ENCODE assay signal across 11 cellular contexts in genomic region chr16:70681382-70682238, GRCh38. TPM values are rescaled to one million over a fixed set of nuclear protein-coding genes. Genes with fewer than 3 reads are reported as not detected.
DNase-seq lines count a peak whose midpoint lies in the region; ATAC-seq, FAIRE-seq and TF ChIP-seq lines count a peak whose summit lies in the region.
"Had no signal": no experiment of that assay in that cellular context is flagged by ENCODE, and none has a peak within 500 bp of the region (broad histone marks: within the 10 kb centered on the region; RNA-seq: fewer than 3 reads in every experiment).

No MANE protein-coding gene starts in this region.

- 0% methylated on average over 4 of the region's 13 CpGs for WGBS in HepG2 (ENCODE audit: low lambda C conversion rate)
- WGBS in small intestine, 3 donors, result 72 to 84% (median 81%) methylated on average over 13 of the region's 13 CpGs

- H3K27ac ChIP-seq in HEK293 (ENCODE audit: extremely low read depth, low read depth, low read length) (no peak overlapping the region), coronary artery (peak overlapping the region; percentile 86 to 100), HepG2 (ENCODE audit: extremely low read length, insufficient read depth, low read length) (peak overlapping the region; percentile 91), skeletal muscle tissue (ENCODE audit: low read depth, low read length) (peak overlapping the region; percentile 25), small intestine (ENCODE audit: low read depth in 1 of 2, low read length in 1 of 2) (peak overlapping the region in 1 of 2 donors; percentile 36)

- FAIRE-seq in HepG2 (lab: Jason Lieb, UNC) (peak; percentile 96), small intestine (lab: Jason Lieb, UNC) (no peak)

- H3K4me3 Mint-ChIP-seq in activated naive CD4-positive, alpha-beta T cell treated with anti-CD3 and anti-CD28 coated beads for 36 hours, result no peak overlapping the region

- H4K20me1 ChIP-seq in HepG2 (ENCODE audit: insufficient read depth, low read length), result peaks cover 16% of the 10 kb centered on the region; the same call in 1 of the 2 replicates

- H3K4me1 ChIP-seq in HEK293 (ENCODE audit: control insufficient read depth, insufficient read depth, low read length) (peaks cover 9% of the 10 kb centered on the region; the same call in 1 of the 2 replicates), HepG2 (ENCODE audit: insufficient read depth, low read length) (peaks cover 45% of the 10 kb centered on the region), skeletal muscle tissue (ENCODE audit: control insufficient read depth in 3 of 3, insufficient read depth in 3 of 3, low read length in 3 of 3) (peaks cover 45 to 52% (median 50%) of the 10 kb centered on the region in 3 donors), small intestine (ENCODE audit: control insufficient read depth in 2 of 2, insufficient read depth in 1 of 2, low read depth in 1 of 2, low read length in 1 of 2) (peaks cover 0 to 3% of the 10 kb centered on the region in 2 donors)

- in situ Hi-C loops in HepG2 (cut with HindIII; ENCODE audit: extremely low pct_ligation_motif_present, low pct_unique_long_range_greater_than_20kb), result no loop called here

- BruUV-seq in HepG2 (replicated peaks; lab: Mats Ljungman, UMichigan), result no TSS peak

- TF ChIP-seq RAD21 in HepG2 (CRISPR knock-in tag; IDR thresholded peaks at IDR 0.05), result no peak; the same call in none of the 2 replicates

- no peaks in the 10 kb centered on the region for H3K9me3 Mint-ChIP-seq in activated naive CD4-positive, alpha-beta T cell treated with anti-CD3 and anti-CD28 coated beads for 36 hours
- H3K9me3 Mint-ChIP-seq: activated naive CD4-positive, alpha-beta T cell treated with anti-CD3 and anti-CD28 coated beads, Interleukin-2, amount 50 U/mL, for 72 hours had no signal

- no peak overlapping the region for H2AFZ ChIP-seq in HepG2 (ENCODE audit: low read length)

- H3K9ac ChIP-seq in HepG2 (ENCODE audit: insufficient read depth, low read depth, low read length) (peak overlapping the region; percentile 95), skeletal muscle tissue (ENCODE audit: low read depth in 1 of 3, low read length in 3 of 3) (peak overlapping the region in 2 of 3 donors; percentile 45)

- H3K79me2 ChIP-seq in HepG2 (ENCODE audit: insufficient read depth, low read length), result peaks cover 55% of the 10 kb centered on the region

- H3K4me3 ChIP-seq in HEK293 (ENCODE audit: low read depth, low read length), result no peak overlapping the region
- H3K4me3 ChIP-seq in coronary artery, result peak overlapping the region; percentile 37
- peak overlapping the region; percentile 86 to 93 (median 91) for H3K4me3 ChIP-seq in HepG2 (replicated peaks in 1 of 3; ENCODE audit: insufficient read depth in 1 of 3, low read depth in 2 of 3, low read length in 3 of 3)
- H3K4me3 ChIP-seq in skeletal muscle tissue (ENCODE audit: low read length in 3 of 3), result peak overlapping the region in 1 of 3 donors; percentile 2
- no peak overlapping the region for H3K4me3 ChIP-seq in small intestine (ENCODE audit: low read depth in 1 of 2, low read length in 2 of 2)

- CTCF ChIA-PET in HEK293 (lab: Yijun Ruan, JAX), result no interaction called here
- CTCF ChIA-PET in HepG2 (lab: Yijun Ruan, JAX; ENCODE audit: low intra/inter-chr PET ratio, low total read pairs), result interaction anchor here (1.0 to 3.0 kb wide), 3 partner anchors 57 to 89 kb away, joined by 13 to 21 read pairs (median 19); no protein-coding TSS in a partner anchor
- CTCF ChIA-PET in activated naive CD4-positive, alpha-beta T cell treated with anti-CD3 and anti-CD28 coated beads for 36 hours (lab: Charles Lee), result interaction anchor here (0.6 to 9.3 kb wide), 4 partner anchors 9 to 88 kb away, joined by 3 to 70 read pairs (median 4); no protein-coding TSS in a partner anchor

- peak in 1 of 2 experiments; percentile 52; a peak in 2 of 4 replicates for TF ChIP-seq POLR2A in HepG2 (IDR thresholded peaks at IDR 0.05; ENCODE audit: insufficient read depth in 1 of 2, low read depth in 2 of 2, low read length in 2 of 2)

- POLR2A ChIA-PET in HEK293 (lab: Yijun Ruan, JAX) (no interaction called here), HepG2 (lab: Yijun Ruan, JAX) (interaction anchor here (0.6 to 18.7 kb wide), 31 partner anchors 9 to 335 kb away, joined by 3 to 536 read pairs (median 8); partner anchors contain the start of genes COG4 and SF3B3)

- DNase-seq in coronary artery (ENCODE audit: low spot score), result no peak
- peak; percentile 92 for DNase-seq in HepG2 (ENCODE audit: low spot score)
- no peak for DNase-seq in small intestine
- DNase-seq in NCI-H1092 treated with DMSO at 0.1 percent for 48 hours (lab: John Stamatoyannopoulos, UW), result no peak
- DNase-seq in activated naive CD4-positive, alpha-beta T cell treated with anti-CD3 and anti-CD28 coated beads for 36 hours, result no peak
- DNase-seq: NCI-H345; stimulated activated naive CD4-positive, alpha-beta T cell had no signal

- TF ChIP-seq CTCF in HEK293 (tag by site-specific recombination; IDR thresholded peaks at IDR 0.05), result no peak
- TF ChIP-seq CTCF in coronary artery (IDR thresholded peaks at IDR 0.05), result no peak
- TF ChIP-seq CTCF in HepG2 (CRISPR knock-in tag; IDR thresholded peaks at IDR 0.05), result 0 out of 2 replicates have a peak, but pooled peaks have one; percentile 5

- peak overlapping the region; percentile 100 for H3K4me2 ChIP-seq in HepG2 (ENCODE audit: low read depth, low read length)

- H3K27me3 ChIP-seq in HepG2 (ENCODE audit: control insufficient read depth in 1 of 2, insufficient read depth in 2 of 2, low read length in 2 of 2), result no peaks in the 10 kb centered on the region; a peak in 1 of 5 replicates
- H3K27me3 ChIP-seq in skeletal muscle tissue (ENCODE audit: control insufficient read depth in 3 of 3, insufficient read depth in 3 of 3, low read length in 3 of 3), result no peaks in the 10 kb centered on the region
- H3K27me3 ChIP-seq in small intestine (ENCODE audit: control insufficient read depth in 2 of 2, insufficient read depth in 2 of 2, low read length in 2 of 2), result no peaks in the 10 kb centered on the region

- H3K27me3 Mint-ChIP-seq in activated naive CD4-positive, alpha-beta T cell treated with anti-CD3 and anti-CD28 coated beads for 36 hours (ENCODE audit: low read depth), result peaks cover 5% of the 10 kb centered on the region

- H3K36me3 ChIP-seq in HEK293 (ENCODE audit: control insufficient read depth in 2 of 2, insufficient read depth in 1 of 2, low read length in 2 of 2) (peaks cover 0 to 54% of the 10 kb centered on the region in 2 experiments; a peak in 2 of 3 replicates), HepG2 (replicated peaks in 1 of 2; ENCODE audit: control insufficient read depth in 1 of 2, insufficient read depth in 2 of 2, low read length in 2 of 2) (peaks cover 39 to 48% of the 10 kb centered on the region in 2 experiments), skeletal muscle tissue (ENCODE audit: control insufficient read depth in 3 of 3, insufficient read depth in 3 of 3, low read length in 3 of 3) (peaks cover 21 to 25% (median 23%) of the 10 kb centered on the region in 3 donors), small intestine (ENCODE audit: control insufficient read depth in 2 of 2, insufficient read depth in 2 of 2, low read length in 2 of 2) (peaks cover 0 to 2% of the 10 kb centered on the region in 2 donors)

- H3K9me3 ChIP-seq in HEK293 (ENCODE audit: control insufficient read depth, insufficient read depth, low read depth, low read length) (no peaks in the 10 kb centered on the region), HepG2 (ENCODE audit: low read length) (no peaks in the 10 kb centered on the region), skeletal muscle tissue (ENCODE audit: control insufficient read depth in 3 of 3, low read length in 3 of 3) (no peaks in the 10 kb centered on the region), small intestine (ENCODE audit: control insufficient read depth, low read depth) (no peaks in the 10 kb centered on the region)

- TF ChIP-seq EP300 in HepG2 (IDR thresholded peaks at IDR 0.05; ENCODE audit: low read depth in 2 of 2, low read length in 2 of 2), result peak; percentile 46 to 87; a peak in 2 of 4 replicates
- TF ChIP-seq EP300 in HepG2 (CRISPR knock-in tag; IDR thresholded peaks at IDR 0.05; ENCODE audit: borderline replicate concordance), result peak; percentile 59; the same call in 1 of the 2 replicates

- H3K4me1 Mint-ChIP-seq in activated naive CD4-positive, alpha-beta T cell treated with anti-CD3 and anti-CD28 coated beads for 36 hours (ENCODE audit: low read depth), result peaks cover 2% of the 10 kb centered on the region

- intact Hi-C loops in HepG2 (cut with micrococcal nuclease; ENCODE audit: unreplicated experiment), result loop anchor here (1.0 to 2.0 kb wide), 5 partner anchors 22 to 90 kb away; no protein-coding TSS in a partner anchor
- intact Hi-C loops in activated naive CD4-positive, alpha-beta T cell treated with anti-CD3 and anti-CD28 coated beads for 36 hours (cut with micrococcal nuclease), result no loop called here

- no peaks in the 10 kb centered on the region for H3K36me3 Mint-ChIP-seq in activated naive CD4-positive, alpha-beta T cell treated with anti-CD3 and anti-CD28 coated beads for 36 hours (ENCODE audit: low read depth)
- H3K36me3 Mint-ChIP-seq: activated naive CD4-positive, alpha-beta T cell treated with anti-CD3 and anti-CD28 coated beads, Interleukin-2, amount 50 U/mL, for 72 hours had no signal

- H3K27ac Mint-ChIP-seq in activated naive CD4-positive, alpha-beta T cell treated with anti-CD3 and anti-CD28 coated beads for 36 hours, result no peak overlapping the region

- ATAC-seq in HepG2 (peak; percentile 75), GM18868 (IDR thresholded peaks at IDR 0.05; ENCODE audit: unreplicated experiment) (no peak)
- ATAC-seq: activated naive CD4-positive, alpha-beta T cell treated with anti-CD3 and anti-CD28 coated beads, Interleukin-2, amount 50 U/mL, for 72 hours had no signal

RNA-seq across cellular contexts. Expression of gene MTSS2, which starts 4.2 kb away (rescaled TPM):
- 84.6 and 132 TPM in 2 replicates for total RNA-seq in HepG2 (2016; rRNA removed; fragmentation: Illumina TruSeq; extraction: Trizol)
- 43.5 and 50.3 TPM in 2 replicates for total RNA-seq in HepG2 (2016; cell fraction: cytosol; rRNA removed; fragmentation: Illumina TruSeq; extraction: Trizol; ENCODE audit: low read depth)
- 77.0 and 127 TPM in 2 replicates for total RNA-seq in HepG2 (2016; cell fraction: insoluble cytoplasmic fraction; rRNA removed; fragmentation: Illumina TruSeq; extraction: Trizol)
- total RNA-seq in HepG2 (2016; cell fraction: membrane; rRNA removed; fragmentation: Illumina TruSeq; extraction: Trizol), result 144 and 145 TPM in 2 replicates
- total RNA-seq in HepG2 (2016; cell fraction: nucleus; rRNA removed; fragmentation: Illumina TruSeq; extraction: Trizol), result 105 and 134 TPM in 2 replicates
- 242 and 284 TPM in 2 replicates for polyA plus RNA-seq in HepG2 (2011; rRNA removed)
- polyA plus RNA-seq in HepG2 (2011; cell fraction: cytosol; rRNA removed), result 101 and 160 TPM in 2 replicates
- polyA plus RNA-seq in HepG2 (2011; cell fraction: nucleus; rRNA removed), result 555 and 802 TPM in 2 replicates
- 157 and 253 TPM in 2 replicates for polyA plus RNA-seq in HepG2 (2012)
- polyA plus RNA-seq in HepG2 (2016; cell fraction: cytosol; fragmentation: Illumina TruSeq; extraction: Trizol; ENCODE audit: low read depth), result 47.6 and 47.9 TPM in 2 replicates
- polyA plus RNA-seq in HepG2 (2016; cell fraction: insoluble cytoplasmic fraction; fragmentation: Illumina TruSeq; extraction: Trizol; ENCODE audit: low read depth), result 136 and 193 TPM in 2 replicates
- 144 and 154 TPM in 2 replicates for polyA plus RNA-seq in HepG2 (2016; cell fraction: membrane; fragmentation: Illumina TruSeq; extraction: Trizol; ENCODE audit: low read depth)
- polyA plus RNA-seq in HepG2 (2016; cell fraction: nucleus; fragmentation: Illumina TruSeq; extraction: Trizol; ENCODE audit: insufficient read depth, low read depth), result 467 and 522 TPM in 2 replicates
- 24.5 and 186 TPM in 2 replicates for polyA minus RNA-seq in HepG2 (2011; rRNA and poly(A)+ RNA removed; ENCODE audit: low replicate concordance)
- polyA minus RNA-seq in HepG2 (2011; cell fraction: cytosol; rRNA and poly(A)+ RNA removed), result 155 and 166 TPM in 2 replicates
- 97.5 and 127 TPM in 2 replicates for polyA minus RNA-seq in HepG2 (2011; cell fraction: nucleus; rRNA and poly(A)+ RNA removed)
- 18.8 TPM for total RNA-seq in skeletal muscle tissue
- polyA plus RNA-seq in small intestine, result 10 to 100 TPM in 1 of 3 donors, 1 to 10 TPM in 2; 2.9 to 15.2 (median 7.3) TPM
- total RNA-seq in activated naive CD4-positive, alpha-beta T cell treated with anti-CD3 and anti-CD28 coated beads for 36 hours, result 1 to 10 TPM; 2.0 TPM

RNA-seq across cellular contexts. Expression of gene IL34, which starts 35.3 kb away (rescaled TPM):
- total RNA-seq in HepG2 (2016; rRNA removed; fragmentation: Illumina TruSeq; extraction: Trizol) (1.2 and 1.4 TPM in 2 replicates), skeletal muscle tissue (6.8 TPM)
- total RNA-seq in HepG2 (2016; cell fraction: cytosol; rRNA removed; fragmentation: Illumina TruSeq; extraction: Trizol; ENCODE audit: low read depth), result 1.0 and 1.6 TPM in 2 replicates
- total RNA-seq in HepG2 (2016; cell fraction: insoluble cytoplasmic fraction; rRNA removed; fragmentation: Illumina TruSeq; extraction: Trizol), result 1.2 and 1.3 TPM in 2 replicates
- total RNA-seq in HepG2 (2016; cell fraction: membrane; rRNA removed; fragmentation: Illumina TruSeq; extraction: Trizol), result 1.8 and 2.4 TPM in 2 replicates
- 0.31 and 0.40 TPM in 2 replicates for total RNA-seq in HepG2 (2016; cell fraction: nucleus; rRNA removed; fragmentation: Illumina TruSeq; extraction: Trizol)
- polyA plus RNA-seq in HepG2 (2011; rRNA removed) (1.3 and 1.6 TPM in 2 replicates), small intestine (1 to 10 TPM in 2 of 3 donors, not detected in 1; 1.5 to 6.5 TPM)
- polyA plus RNA-seq in HepG2 (2011; cell fraction: cytosol; rRNA removed), result 1.1 and 2.2 TPM in 2 replicates
- polyA plus RNA-seq in HepG2 (2011; cell fraction: nucleus; rRNA removed), result 0.83 and 1.9 TPM in 2 replicates
- 0.83 TPM in 2 replicates for polyA plus RNA-seq in HepG2 (2012)
- 1.3 and 2.1 TPM in 2 replicates for polyA plus RNA-seq in HepG2 (2016; cell fraction: cytosol; fragmentation: Illumina TruSeq; extraction: Trizol; ENCODE audit: low read depth)
- 0.84 and 0.90 TPM in 2 replicates for polyA plus RNA-seq in HepG2 (2016; cell fraction: insoluble cytoplasmic fraction; fragmentation: Illumina TruSeq; extraction: Trizol; ENCODE audit: low read depth)
- 1.2 and 1.6 TPM in 2 replicates for polyA plus RNA-seq in HepG2 (2016; cell fraction: membrane; fragmentation: Illumina TruSeq; extraction: Trizol; ENCODE audit: low read depth)
- 0.96 and 1.1 TPM in 2 replicates for polyA plus RNA-seq in HepG2 (2016; cell fraction: nucleus; fragmentation: Illumina TruSeq; extraction: Trizol; ENCODE audit: insufficient read depth, low read depth)
- polyA minus RNA-seq in HepG2 (2011; rRNA and poly(A)+ RNA removed; ENCODE audit: low replicate concordance), result 1.0 TPM in 1 of 2 replicates, not detected in the other
- polyA minus RNA-seq in HepG2 (2011; cell fraction: cytosol; rRNA and poly(A)+ RNA removed), result 0.35 TPM in 1 of 2 replicates, not detected in the other
- polyA minus RNA-seq in HepG2 (2011; cell fraction: nucleus; rRNA and poly(A)+ RNA removed), result 0.50 and 1.5 TPM in 2 replicates
- total RNA-seq in activated naive CD4-positive, alpha-beta T cell treated with anti-CD3 and anti-CD28 coated beads for 36 hours, result not detected
- total RNA-seq: activated naive CD4-positive, alpha-beta T cell treated with anti-CD3 and anti-CD28 coated beads, Interleukin-2, amount 50 U/mL, for 72 hours had no signal

Comparison
In these comparisons a context has a peak if more than half of its experiments do, and no peak if none do; other contexts are left out.
1. H3K4me3 ChIP-seq: peak in coronary artery (single experiment) and HepG2 (3 of 3); none in HEK293 (single experiment) and small intestine (0 of 2).
2. Of the 63 proteins assayed by ChIP-seq in both HepG2 and HEK293: peak only in HepG2: ATF2, CTCF, MYNN, PATZ1, PBX3, PRDM10 and 27 more; only in HEK293: none; in both: none; in neither: 29; mixed calls (peak in some experiments, not most) for 1.